11 cellular contexts compared by ENCODE assay signal in the genomic region with DNA sequence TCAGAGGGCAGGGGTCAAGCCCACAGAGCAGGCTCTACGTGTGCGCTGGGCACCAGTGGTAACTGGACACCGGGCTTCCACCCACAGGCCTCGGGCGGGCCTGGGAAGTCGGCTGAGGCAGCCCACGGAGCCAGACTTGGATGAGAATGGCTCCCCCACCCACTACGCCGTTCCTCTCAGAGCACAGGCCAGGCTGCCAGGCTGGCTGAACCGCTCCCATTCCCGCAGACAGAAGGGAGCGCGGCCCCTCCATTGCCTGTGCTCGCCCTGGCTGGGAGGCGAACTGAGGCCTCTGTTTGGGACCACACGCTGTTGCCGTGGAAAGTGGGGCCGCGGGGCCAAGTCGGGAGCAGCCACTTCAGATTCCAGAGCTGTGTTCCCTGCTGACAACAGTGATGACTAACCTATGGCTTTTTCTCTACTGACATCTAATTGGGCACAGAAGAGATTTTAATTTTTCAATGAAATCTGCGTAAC.
DNase-seq lines count a peak whose midpoint lies in the region; ATAC-seq, FAIRE-seq and TF ChIP-seq lines count a peak whose summit lies in the region.
"Had no signal": no experiment of that assay in that cellular context is flagged by ENCODE, and none has a peak within 500 bp of the region (broad histone marks: within the 10 kb centered on the region; RNA-seq: fewer than 3 reads in every experiment).

No MANE protein-coding gene starts in this region.

- H3K9ac ChIP-seq in GM12878 (ENCODE audit: control insufficient read depth, insufficient read depth, low read length) (no peak overlapping the region), keratinocyte (ENCODE audit: control insufficient read depth, extremely low read depth, insufficient read depth, low read length) (peak overlapping the region; percentile 76)

- intact Hi-C loops in GM12878 (cut with micrococcal nuclease; ENCODE audit: unreplicated experiment) (no loop called here), gastrocnemius medialis (cut with DNase I; ENCODE audit: low total_unique reads) (no loop called here)

- no TSS peak for BruUV-seq in GM12878 (replicated peaks; lab: Mats Ljungman, UMichigan)

- H3K4me3 ChIP-seq in GM12878 (no peak overlapping the region), keratinocyte (ENCODE audit: control insufficient read depth in 2 of 3, extremely low read depth in 1 of 3, insufficient read depth in 2 of 3, low read depth in 1 of 3, low read length in 3 of 3) (no peak overlapping the region), gastrocnemius medialis (no peak overlapping the region)

- H2AFZ ChIP-seq in GM12878 (ENCODE audit: control insufficient read depth, low read depth, low read length) (no peak overlapping the region), keratinocyte (ENCODE audit: control insufficient read depth, low read length) (no peak overlapping the region)

- H3K27ac ChIP-seq in GM12878 (ENCODE audit: control insufficient read depth, insufficient read depth) = no peak overlapping the region
- H3K27ac ChIP-seq in keratinocyte (ENCODE audit: control insufficient read depth, insufficient read depth, low read length) = peak overlapping the region; percentile 92
- H3K27ac ChIP-seq in gastrocnemius medialis = peak overlapping the region; percentile 82 to 84 (median 84)

- H3K4me2 ChIP-seq in GM12878 (ENCODE audit: control insufficient read depth, insufficient read depth) (no peak overlapping the region), keratinocyte (ENCODE audit: control insufficient read depth, extremely low read depth, insufficient read depth, low read depth, low read length) (no peak overlapping the region)

- H3K27me3 ChIP-seq in GM12878 (replicated peaks in 1 of 2; ENCODE audit: control insufficient read depth in 2 of 2, insufficient read depth in 2 of 2, low read length in 1 of 2) (no peaks in the 10 kb centered on the region), keratinocyte (ENCODE audit: control insufficient read depth, extremely low read depth, insufficient read depth, low read length) (no peaks in the 10 kb centered on the region), gastrocnemius medialis (no peaks in the 10 kb centered on the region)

- TF ChIP-seq RAD21 in GM12878 (IDR thresholded peaks at IDR 0.05; ENCODE audit: insufficient read depth, low read depth, low read length) = no peak

- CTCF ChIA-PET in GM12878 (lab: Yijun Ruan, JAX) = interaction anchor here (1.2 kb wide), 1 partner anchor 147 kb away, joined by 3 read pairs; no protein-coding TSS in a partner anchor

- H3K4me1 ChIP-seq in GM12878 (ENCODE audit: control insufficient read depth, insufficient read depth, low read length) (peaks cover 4% of the 10 kb centered on the region), keratinocyte (ENCODE audit: control insufficient read depth, extremely low read depth, insufficient read depth, low read length) (peaks cover 56% of the 10 kb centered on the region), gastrocnemius medialis (peaks cover 49 to 58% of the 10 kb centered on the region in 2 donors)

- H3K9me3 ChIP-seq in GM12878 (replicated peaks; ENCODE audit: control insufficient read depth, insufficient read depth, low read length) (no peaks in the 10 kb centered on the region), keratinocyte (ENCODE audit: control insufficient read depth, low read depth, low read length) (no peaks in the 10 kb centered on the region), gastrocnemius medialis (no peaks in the 10 kb centered on the region)

- no peaks in the 10 kb centered on the region for H4K20me1 ChIP-seq in GM12878 (ENCODE audit: control insufficient read depth, insufficient read depth)
- H4K20me1 ChIP-seq in keratinocyte (ENCODE audit: control insufficient read depth, extremely low read depth, insufficient read depth, low read length) = peaks cover 10% of the 10 kb centered on the region

- no peak for ATAC-seq in GM12878
- ATAC-seq in gastrocnemius medialis = peak in 1 of 2 donors; percentile 6
- no peak for ATAC-seq in GM18861 (IDR thresholded peaks at IDR 0.05; ENCODE audit: unreplicated experiment)
- ATAC-seq in HG02970 (IDR thresholded peaks at IDR 0.05; ENCODE audit: low FRiP score, unreplicated experiment) = no peak
- ATAC-seq in HG02884 (IDR thresholded peaks at IDR 0.05; ENCODE audit: unreplicated experiment) = no peak
- no peak for ATAC-seq in GM21576 (IDR thresholded peaks at IDR 0.05; ENCODE audit: unreplicated experiment)
- ATAC-seq: naive thymus-derived CD4-positive, alpha-beta T cell had no signal

- no peak for TF ChIP-seq EP300 in GM12878 (IDR thresholded peaks at IDR 0.05; ENCODE audit: borderline replicate concordance in 1 of 2, control insufficient read depth in 1 of 2, low read depth in 2 of 2, low read length in 2 of 2)

- POLR2A ChIA-PET in GM12878 (lab: Charles Lee) = interaction anchor here (0.6 kb wide), 1 partner anchor 19 kb away, joined by 3 read pairs; no protein-coding TSS in a partner anchor

- TF ChIP-seq POLR2A in GM12878 (IDR thresholded peaks at IDR 0.05; ENCODE audit: low read depth, low read length) (no peak), gastrocnemius medialis (IDR thresholded peaks at IDR 0.05) (no peak)

- SMC1A ChIA-PET in GM12878 (lab: Charles Lee; ENCODE audit: uncharacterized antibody, unreplicated experiment) = no interaction called here

- DNase-seq in AG20443 (ENCODE audit: low spot score) (peak; percentile 78), GM12878 (ENCODE audit: low read depth, low spot score) (no peak), keratinocyte (ENCODE audit: low read depth, low spot score) (no peak), gastrocnemius medialis (no peak)
- DNase-seq: activated CD8-positive, alpha-beta memory T cell treated with anti-CD3 and anti-CD28 coated beads, Interleukin-2, amount 50 U/mL, for 4 hours; HCEC 1CT; naive thymus-derived CD4-positive, alpha-beta T cell had no signal

- peaks cover 68 to 79% of the 10 kb centered on the region in 2 experiments for H3K36me3 ChIP-seq in GM12878 (ENCODE audit: control insufficient read depth in 2 of 2, insufficient read depth in 2 of 2, low read length in 1 of 2)
- H3K36me3 ChIP-seq in keratinocyte (ENCODE audit: control insufficient read depth in 2 of 2, extremely low read depth in 1 of 2, insufficient read depth in 2 of 2, low read length in 2 of 2) = peaks cover 64 to 96% of the 10 kb centered on the region in 2 experiments
- peaks cover 0 to 73% of the 10 kb centered on the region in 2 donors for H3K36me3 ChIP-seq in gastrocnemius medialis

- dilution Hi-C loops in keratinocyte (cut with MboI; ENCODE audit: extremely low pct_ligation_motif_present, low sequenced_read_pairs) = no loop called here

- 95% methylated on average over 21 of the region's 21 CpGs for WGBS in GM12878 (ENCODE audit: insufficient coverage, insufficient replicate concordance, low lambda C conversion rate, missing lambda C conversion rate)

- H3K9me1 ChIP-seq in keratinocyte (ENCODE audit: control insufficient read depth, extremely low read depth, insufficient read depth, low read length) = peaks cover 2% of the 10 kb centered on the region

- RAD21 ChIA-PET in GM12878 (lab: Charles Lee; ENCODE audit: unreplicated experiment) = no interaction called here

- in situ Hi-C loops in GM12878 (cut with MboI) (no loop called here), gastrocnemius medialis (cut with MboI; ENCODE audit: low sequenced_read_pairs in 4 of 4) (no loop called here)

- no peak for TF ChIP-seq CTCF in GM12878 (IDR thresholded peaks at IDR 0.05 in 2 of 3, conservative IDR thresholded peaks at IDR 0.05 in 1 of 3; ENCODE audit: control insufficient read depth in 2 of 3, extremely low read depth in 1 of 3, insufficient read depth in 1 of 3, low read depth in 3 of 3, low read length in 3 of 3)
- TF ChIP-seq CTCF in keratinocyte (optimal IDR thresholded peaks at IDR 0.05 in 1 of 3, IDR thresholded peaks at IDR 0.05 in 1 of 3, conservative IDR thresholded peaks at IDR 0.05 in 1 of 3; ENCODE audit: extremely low read depth in 1 of 3, insufficient read depth in 2 of 3, low read length in 3 of 3) = no peak
- no peak for TF ChIP-seq CTCF in gastrocnemius medialis (IDR thresholded peaks at IDR 0.05 in 4 of 5, conservative IDR thresholded peaks at IDR 0.05 in 1 of 5)

- H3K79me2 ChIP-seq in GM12878 (ENCODE audit: control insufficient read depth, insufficient read depth, low read length) (peaks cover 12% of the 10 kb centered on the region), keratinocyte (ENCODE audit: control insufficient read depth, insufficient read depth, low read length) (peaks cover 97% of the 10 kb centered on the region)

- FAIRE-seq in GM12878 (lab: Jason Lieb, UNC) (no peak), keratinocyte (lab: Jason Lieb, UNC) (no peak)

TF ChIP-seq in GM12878, 131 proteins besides CTCF, POLR2A, EP300 and RAD21:
- no peak for TF ChIP-seq NRF1 (conservative IDR thresholded peaks at IDR 0.05; ENCODE audit: low read depth, low read length)
- 0 out of 2 replicates have a peak, but pooled peaks have one; percentile 23 for TF ChIP-seq NR2F1 (conservative IDR thresholded peaks at IDR 0.05)
